2 cellular contexts compared by ENCODE assay signal in the genomic region with DNA sequence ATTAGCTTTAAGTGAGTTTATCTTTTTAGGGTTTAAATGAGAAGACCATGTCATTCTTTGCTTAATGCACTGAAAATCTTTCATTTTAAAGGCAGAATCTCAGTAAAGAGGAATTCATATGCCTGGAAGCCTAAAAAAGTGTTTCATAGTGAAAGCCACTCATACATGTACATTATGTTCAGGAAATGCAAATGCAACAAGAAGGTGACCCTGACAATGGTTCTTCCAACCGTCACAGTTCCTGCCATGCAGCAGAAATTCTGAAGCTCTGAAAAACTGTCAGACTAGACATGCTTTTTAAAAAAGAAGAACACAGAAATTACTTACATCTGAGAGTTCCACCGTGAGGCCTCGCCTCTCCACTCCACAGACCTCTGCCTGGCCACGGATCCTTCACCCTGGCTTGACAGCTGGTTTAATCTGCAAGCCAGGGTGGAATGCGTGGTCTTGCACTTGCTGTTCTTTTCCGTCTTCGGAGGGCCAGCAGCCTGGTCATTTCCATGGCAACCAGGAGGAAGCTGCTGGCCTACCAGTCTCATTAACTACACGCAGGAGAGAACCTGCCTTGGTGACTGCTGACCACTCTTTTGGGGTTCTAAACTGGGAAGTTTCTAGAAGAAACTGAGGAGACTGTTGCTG.
TF ChIP-seq lines count a peak whose summit lies in the region.

No MANE protein-coding gene starts in this region.

TF ChIP-seq in endothelial cell of umbilical vein, 7 proteins besides CTCF, POLR2A, EP300 and RAD21:
- TF ChIP-seq, protein P1, sequence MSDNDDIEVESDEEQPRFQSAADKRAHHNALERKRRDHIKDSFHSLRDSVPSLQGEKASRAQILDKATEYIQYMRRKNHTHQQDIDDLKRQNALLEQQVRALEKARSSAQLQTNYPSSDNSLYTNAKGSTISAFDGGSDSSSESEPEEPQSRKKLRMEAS (IDR thresholded peaks at IDR 0.05; ENCODE audit: insufficient read depth, insufficient read length), result no peak
- TF ChIP-seq FOS (IDR thresholded peaks at IDR 0.05; ENCODE audit: borderline replicate concordance, insufficient read depth, low read length), result no peak
- no peak for TF ChIP-seq MYC (IDR thresholded peaks at IDR 0.05; ENCODE audit: low read depth, low read length)
- no peak for TF ChIP-seq EZH2 (IDR thresholded peaks at IDR 0.05; ENCODE audit: borderline replicate concordance, low read depth, low read length, severe bottlenecking)
- no peak for TF ChIP-seq JUN (IDR thresholded peaks at IDR 0.05; ENCODE audit: borderline replicate concordance, insufficient read depth, insufficient read length, low read depth)
- no peak for TF ChIP-seq POLR2AphosphoS5 (IDR thresholded peaks at IDR 0.05; ENCODE audit: insufficient read depth, low read depth, low read length)
- no peak for TF ChIP-seq GATA2 (IDR thresholded peaks at IDR 0.05; ENCODE audit: insufficient read depth, insufficient read length, low read depth, low read length)
TF ChIP-seq in endothelial cell of umbilical vein: peak in this region for 0.

TF ChIP-seq in HEK293T, 16 proteins besides CTCF, POLR2A, EP300 and RAD21:
- no peak for TF ChIP-seq FOXM1 (IDR thresholded peaks at IDR 0.05; ENCODE audit: borderline replicate concordance)
- TF ChIP-seq FOXK2 (IDR thresholded peaks at IDR 0.05), result no peak
- TF ChIP-seq TARDBP (IDR thresholded peaks at IDR 0.05), result no peak
- TF ChIP-seq ELF4 (IDR thresholded peaks at IDR 0.05), result no peak
- TF ChIP-seq CTBP1 (IDR thresholded peaks at IDR 0.05; ENCODE audit: borderline replicate concordance), result no peak
- TF ChIP-seq FOXA1 (IDR thresholded peaks at IDR 0.05), result no peak
- no peak for TF ChIP-seq SUZ12 (IDR thresholded peaks at IDR 0.05)
- TF ChIP-seq ARNT (IDR thresholded peaks at IDR 0.05), result no peak
- TF ChIP-seq BHLHE40 (IDR thresholded peaks at IDR 0.05; ENCODE audit: borderline replicate concordance), result no peak
- TF ChIP-seq, protein P2, sequence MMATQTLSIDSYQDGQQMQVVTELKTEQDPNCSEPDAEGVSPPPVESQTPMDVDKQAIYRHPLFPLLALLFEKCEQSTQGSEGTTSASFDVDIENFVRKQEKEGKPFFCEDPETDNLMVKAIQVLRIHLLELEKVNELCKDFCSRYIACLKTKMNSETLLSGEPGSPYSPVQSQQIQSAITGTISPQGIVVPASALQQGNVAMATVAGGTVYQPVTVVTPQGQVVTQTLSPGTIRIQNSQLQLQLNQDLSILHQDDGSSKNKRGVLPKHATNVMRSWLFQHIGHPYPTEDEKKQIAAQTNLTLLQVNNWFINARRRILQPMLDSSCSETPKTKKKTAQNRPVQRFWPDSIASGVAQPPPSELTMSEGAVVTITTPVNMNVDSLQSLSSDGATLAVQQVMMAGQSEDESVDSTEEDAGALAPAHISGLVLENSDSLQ (IDR thresholded peaks at IDR 0.05), result no peak
- no peak for TF ChIP-seq L3MBTL2 (conservative IDR thresholded peaks at IDR 0.05)
